In genomic region chr1:153310526-153310925, GRCh38 we compare ENCODE assay signal across 27 cellular contexts. TPM values are rescaled to one million over a fixed set of nuclear protein-coding genes. Genes with fewer than 3 reads are reported as not detected.
"Had no signal": no experiment of that assay in that cellular context is flagged by ENCODE, and none has a peak within 500 bp of the region (broad histone marks: within the 10 kb centered on the region; RNA-seq: fewer than 3 reads in every experiment).

No MANE protein-coding gene starts in this region.

- DNase-seq: activated CD4-positive, alpha-beta T cell treated with anti-CD3 and anti-CD28 coated beads for 36 hours; activated CD4-positive, alpha-beta T cell treated with anti-CD3 and anti-CD28 coated beads, Interleukin-2, amount 50 U/mL, for 1 hour; activated CD4-positive, alpha-beta T cell treated with anti-CD3 and anti-CD28 coated beads, Interleukin-2, amount 50 U/mL, for 48 hours; activated CD4-positive, CD25-positive, alpha-beta regulatory T cell; activated CD4-positive, CD25-positive, alpha-beta regulatory T cell treated with anti-CD3 and anti-CD28 coated beads, Interleukin-2, amount 50 U/mL, for 72 hours; activated CD8-positive, alpha-beta memory T cell treated with anti-CD3 and anti-CD28 coated beads for 24 hours; activated CD8-positive, alpha-beta T cell treated with anti-CD3 and anti-CD28 coated beads for 36 hours; activated effector memory CD4-positive, alpha-beta T cell treated with Interleukin-2 at 50 U/mL for 16 hours; activated gamma-delta T cell treated with Interleukin-2 at 50 U/mL for 16 hours; activated naive CD4-positive, alpha-beta T cell treated with anti-CD3 and anti-CD28 coated beads, Interleukin-2, amount 50 U/mL, for 16 hours; activated naive CD4-positive, alpha-beta T cell treated with Interleukin-2 at 50 U/mL for 16 hours; activated T-cell treated with anti-CD3 and anti-CD28 coated beads, Interleukin-2, amount 50 U/mL, for 4 hours; amniotic stem cell; anterior cingulate cortex; brain microvascular endothelial cell; dorsolateral prefrontal cortex; effector memory CD4-positive, alpha-beta T cell; erythroblast; esophagus squamous epithelium; foreskin melanocyte; head of caudate nucleus; T-helper 2 cell had no signal

- H3K27me3 ChIP-seq: brain microvascular endothelial cell had no signal

- H3K4me1 ChIP-seq: gastroesophageal sphincter had no signal

- ATAC-seq: activated CD4-positive, alpha-beta T cell treated with anti-CD3 and anti-CD28 coated beads for 36 hours; activated CD8-positive, alpha-beta T cell treated with anti-CD3 and anti-CD28 coated beads for 36 hours; activated T-cell treated with anti-CD3 and anti-CD28 coated beads, Interleukin-2, amount 50 U/mL, for 4 hours; activated T-helper 17 cell treated with anti-CD3 and anti-CD28 coated beads, Interleukin-2, amount 50 U/mL, for 72 hours; gastroesophageal sphincter had no signal

- H3K9me3 ChIP-seq: esophagus squamous epithelium had no signal

- H3K27ac ChIP-seq: brain microvascular endothelial cell, coronary artery, dorsolateral prefrontal cortex, gastroesophageal sphincter had no signal

- H3K36me3 ChIP-seq: brain microvascular endothelial cell, gastroesophageal sphincter had no signal

- H3K4me3 ChIP-seq: coronary artery, dorsolateral prefrontal cortex, gastroesophageal sphincter had no signal

RNA-seq across cellular contexts. Expression of gene PGLYRP3, which starts 2.2 kb away (rescaled TPM):
- polyA plus RNA-seq: adipose tissue, fibroblast of lung had no signal

RNA-seq across cellular contexts. Expression of gene PGLYRP4, which starts 38.1 kb away (rescaled TPM):
- polyA plus RNA-seq: adipose tissue, fibroblast of lung had no signal

RNA-seq across cellular contexts. Expression of gene S100A9, which starts 47.1 kb away (rescaled TPM):
- polyA plus RNA-seq: fibroblast of lung had no signal

RNA-seq across cellular contexts. Expression of gene LORICRIN, which starts 51.0 kb away (rescaled TPM):
- polyA plus RNA-seq: adipose tissue, fibroblast of lung had no signal
